ENCODE assay signal across 15 cellular contexts in the genomic region with DNA sequence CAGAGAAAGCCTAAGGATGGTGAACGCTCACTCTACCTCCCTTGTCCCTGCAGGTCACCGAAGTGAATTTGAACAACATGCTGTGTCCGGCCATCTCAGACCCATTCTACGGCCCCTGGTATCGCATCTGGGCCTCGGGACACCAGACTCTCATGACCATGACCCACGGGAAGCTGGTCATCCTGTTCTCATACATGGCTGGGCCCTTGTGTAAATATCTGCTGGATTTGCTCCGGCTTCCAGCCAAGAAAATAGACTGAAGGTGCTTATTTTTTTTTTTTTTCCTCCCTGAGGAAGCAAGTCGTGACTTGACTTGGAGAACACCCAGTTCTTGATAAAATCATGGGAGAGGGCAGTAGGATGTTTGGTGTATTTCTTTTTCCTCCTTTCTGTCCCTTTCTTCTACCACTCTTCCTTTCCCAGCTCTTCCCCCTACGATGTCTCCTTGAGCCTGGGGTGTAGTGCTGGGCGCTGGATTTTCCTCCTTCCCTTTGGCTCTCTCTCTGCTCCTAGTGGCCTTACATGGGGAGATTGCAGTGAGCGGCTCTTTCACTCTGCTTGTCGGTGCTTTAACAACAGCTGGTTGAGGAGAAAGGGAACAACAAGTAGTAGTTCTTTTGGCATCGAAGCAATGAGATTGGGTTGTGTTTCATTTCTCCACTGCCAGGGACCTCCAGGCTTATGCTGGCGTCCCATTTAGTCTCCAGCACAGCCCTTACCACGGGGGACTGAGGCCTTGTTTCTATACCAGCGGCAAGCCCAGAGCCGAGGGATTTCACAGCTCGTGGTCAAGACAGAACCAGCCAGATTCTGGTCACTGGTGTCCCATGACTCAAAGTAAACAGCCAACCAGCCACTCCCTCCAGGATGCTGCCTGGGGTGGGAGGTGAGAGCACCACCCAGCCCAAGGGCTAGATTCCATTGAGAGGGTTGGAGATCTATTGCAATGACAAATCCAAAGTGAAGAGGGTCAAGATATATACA.
DNase-seq lines count a peak whose midpoint lies in the region; ATAC-seq and TF ChIP-seq lines count a peak whose summit lies in the region.
"Had no signal": no experiment of that assay in that cellular context is flagged by ENCODE, and none has a peak within 500 bp of the region (broad histone marks: within the 10 kb centered on the region; RNA-seq: fewer than 3 reads in every experiment).

No MANE protein-coding gene starts in this region.

- TF ChIP-seq CTCF in HFFc6 (IDR thresholded peaks at IDR 0.05) (no peak), brain microvascular endothelial cell (IDR thresholded peaks at IDR 0.05; ENCODE audit: low read depth, low read length, missing control alignments) (no peak), hepatocyte (IDR thresholded peaks at IDR 0.05; ENCODE audit: poor library complexity) (no peak)

- H3K9me3 Mint-ChIP-seq in HFFc6: no peaks in the 10 kb centered on the region
- H3K9me3 Mint-ChIP-seq: immature natural killer cell; naive thymus-derived CD4-positive, alpha-beta T cell had no signal

- H3K36me3 Mint-ChIP-seq in HFFc6 (ENCODE audit: low read depth): peaks cover 13% of the 10 kb centered on the region; the same call in 1 of the 2 replicates

- H3K79me2 ChIP-seq in hepatocyte: no peaks in the 10 kb centered on the region

- H3K36me3 ChIP-seq in brain microvascular endothelial cell (replicated peaks) (no peaks in the 10 kb centered on the region), hepatocyte (replicated peaks; ENCODE audit: insufficient read depth, low read depth) (no peaks in the 10 kb centered on the region), skeletal muscle satellite cell (ENCODE audit: insufficient read depth, low read length) (peaks cover 7% of the 10 kb centered on the region)
- H3K36me3 ChIP-seq: sigmoid colon had no signal

- H3K4me2 ChIP-seq in hepatocyte: no peak overlapping the region
- H3K4me2 ChIP-seq in skeletal muscle satellite cell (ENCODE audit: low read length): peak overlapping the region; percentile 4

- no peaks in the 10 kb centered on the region for H3K27me3 ChIP-seq in brain microvascular endothelial cell (replicated peaks)
- H3K27me3 ChIP-seq in hepatocyte: no peaks in the 10 kb centered on the region
- H3K27me3 ChIP-seq in skeletal muscle satellite cell (ENCODE audit: control insufficient read depth, insufficient read depth, low read length): peaks cover 3% of the 10 kb centered on the region
- H3K27me3 ChIP-seq: sigmoid colon had no signal

- no peaks in the 10 kb centered on the region for H3K4me1 ChIP-seq in hepatocyte (ENCODE audit: insufficient read depth)
- peaks cover 18% of the 10 kb centered on the region for H3K4me1 ChIP-seq in skeletal muscle satellite cell (ENCODE audit: control insufficient read depth, insufficient read depth, low read length)
- H3K4me1 ChIP-seq: sigmoid colon had no signal

- H4K20me1 ChIP-seq in hepatocyte (ENCODE audit: insufficient read depth, poor library complexity, severe bottlenecking): no peaks in the 10 kb centered on the region

- ATAC-seq in GM18858 (IDR thresholded peaks at IDR 0.05; ENCODE audit: unreplicated experiment) (no peak), GM19351 (IDR thresholded peaks at IDR 0.05; ENCODE audit: unreplicated experiment) (no peak)
- ATAC-seq: naive thymus-derived CD4-positive, alpha-beta T cell had no signal

- WGBS in hepatocyte (ENCODE audit: low lambda C conversion rate, missing lambda C conversion rate): 78% methylated on average over 19 of the region's 19 CpGs

- DNase-seq in HFFc6 (no peak), brain microvascular endothelial cell (no peak), hepatocyte (ENCODE audit: low spot score) (no peak), NCI-H2029 (lab: John Stamatoyannopoulos, UW) (no peak), foreskin melanocyte (no peak)
- DNase-seq: activated naive CD4-positive, alpha-beta T cell treated with anti-CD3 and anti-CD28 coated beads, Interleukin-2, amount 50 U/mL, for 16 hours; C1 segment of cervical spinal cord; immature natural killer cell; naive thymus-derived CD4-positive, alpha-beta T cell; NCI-H1694 treated with DMSO at 0.1 percent for 48 hours; NCI-H774; sigmoid colon had no signal

- H3K9me3 ChIP-seq in hepatocyte (ENCODE audit: low read depth): no peaks in the 10 kb centered on the region
- H3K9me3 ChIP-seq in skeletal muscle satellite cell (replicated peaks; ENCODE audit: low read length): no peaks in the 10 kb centered on the region
- H3K9me3 ChIP-seq: sigmoid colon had no signal

- in situ Hi-C loops in brain microvascular endothelial cell (cut with HindIII; ENCODE audit: low pct_ligation_motif_present, low sequenced_read_pairs): loop anchor here (25.0 kb wide), 1 partner anchor 239 kb away; no protein-coding TSS in a partner anchor

- H3K9me2 ChIP-seq in hepatocyte (replicated peaks; ENCODE audit: insufficient read depth): no peaks in the 10 kb centered on the region

- H3K4me3 ChIP-seq in brain microvascular endothelial cell (ENCODE audit: low read depth, low read length): no peak overlapping the region
- no peak overlapping the region for H3K4me3 ChIP-seq in hepatocyte
- H3K4me3 ChIP-seq in skeletal muscle satellite cell (ENCODE audit: low read length): no peak overlapping the region
- H3K4me3 ChIP-seq: sigmoid colon had no signal

- no peak overlapping the region for H3K4me3 Mint-ChIP-seq in HFFc6
- H3K4me3 Mint-ChIP-seq: immature natural killer cell; naive thymus-derived CD4-positive, alpha-beta T cell had no signal

- H3K27ac ChIP-seq in brain microvascular endothelial cell (peak overlapping the region; percentile 20), hepatocyte (peak overlapping the region; percentile 34)
- H3K27ac ChIP-seq: sigmoid colon had no signal

- H3K4me1 Mint-ChIP-seq in HFFc6 (ENCODE audit: low read depth): peaks cover 29% of the 10 kb centered on the region

- H2AFZ ChIP-seq in hepatocyte: no peak overlapping the region

- H3K27me3 Mint-ChIP-seq in HFFc6 (ENCODE audit: insufficient read depth): no peaks in the 10 kb centered on the region; the same call in 1 of the 2 replicates
- H3K27me3 Mint-ChIP-seq: naive thymus-derived CD4-positive, alpha-beta T cell had no signal

- H3K27ac Mint-ChIP-seq in HFFc6: peak overlapping the region; percentile 42; the same call in 1 of the 2 replicates
- H3K27ac Mint-ChIP-seq: naive thymus-derived CD4-positive, alpha-beta T cell had no signal

- H3K9ac ChIP-seq in skeletal muscle satellite cell (ENCODE audit: low read depth, low read length): peak overlapping the region; percentile 3
